Comparison of ENCODE assay signal across 8 cellular contexts in the genomic region with DNA sequence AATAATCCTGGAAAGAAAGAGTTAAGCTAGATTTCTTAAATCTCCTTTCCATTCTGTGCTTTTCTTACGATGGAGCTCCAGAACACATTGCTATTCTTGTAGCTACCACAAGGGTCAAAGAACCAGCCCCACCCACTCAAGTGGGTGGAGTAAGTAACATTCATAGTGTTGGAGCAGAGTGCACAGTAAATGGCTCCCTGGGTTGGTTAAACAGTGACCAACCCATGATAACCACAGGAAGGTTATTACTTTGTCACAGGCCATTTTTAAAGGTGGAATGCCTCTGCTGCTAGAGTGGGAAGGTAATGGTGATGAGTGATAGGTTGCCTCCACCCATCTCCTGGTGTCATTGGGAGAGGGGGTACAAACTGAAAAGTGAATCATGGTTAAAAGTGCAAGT. TPM values are rescaled to one million over a fixed set of nuclear protein-coding genes. Genes with fewer than 3 reads are reported as not detected.
DNase-seq lines count a peak whose midpoint lies in the region; ATAC-seq and TF ChIP-seq lines count a peak whose summit lies in the region.

No MANE protein-coding gene starts in this region.

- H3K4me3 ChIP-seq in upper lobe of right lung: no peak overlapping the region

- no peaks in the 10 kb centered on the region for H3K9me3 ChIP-seq in upper lobe of right lung

- in situ Hi-C loops in GM13976 (cut with MboI; ENCODE audit: low sequenced_read_pairs, unreplicated experiment): no loop called here

- intact Hi-C loops in upper lobe of right lung (cut with DNase I): no loop called here

- peaks cover 34% of the 10 kb centered on the region for H3K4me1 ChIP-seq in upper lobe of right lung

- POLR2A ChIA-PET in T-cell (lab: Charles Lee): interaction anchor here (0.7 to 1.1 kb wide), 8 partner anchors 9 to 427 kb away, joined by 3 to 6 read pairs (median 5); no protein-coding TSS in a partner anchor

- peak overlapping the region; percentile 90 to 92 for H3K27ac Mint-ChIP-seq in T-cell

- H3K36me3 ChIP-seq in upper lobe of right lung: peaks cover 100% of the 10 kb centered on the region

- H3K27ac ChIP-seq in upper lobe of right lung: no peak overlapping the region

- H3K27me3 ChIP-seq in upper lobe of right lung: no peaks in the 10 kb centered on the region

- DNase-seq in A172 (ENCODE audit: low spot score): peak; percentile 64
- peak; percentile 29 for DNase-seq in GM13976 (ENCODE audit: low spot score)
- peak in 20 of 34 experiments; percentile 6 to 40 (median 24) for DNase-seq in T-cell
- DNase-seq in glomerular visceral epithelial cell (ENCODE audit: extremely low spot score): peak; percentile 90
- no peak for DNase-seq in upper lobe of right lung
- DNase-seq in UCSD-AML1 (lab: John Stamatoyannopoulos, UW; ENCODE audit: unreplicated experiment): no peak

- no peaks in the 10 kb centered on the region for H3K27me3 Mint-ChIP-seq in T-cell

- peaks cover 65 to 72% (median 68%) of the 10 kb centered on the region in 3 donors for H3K4me1 Mint-ChIP-seq in T-cell

- CTCF ChIA-PET in T-cell (lab: Charles Lee): interaction anchor here (0.7 to 3.1 kb wide), 14 partner anchors 9 to 675 kb away, joined by 3 to 33 read pairs (median 4); a partner anchor contains a TSS

- no peaks in the 10 kb centered on the region for H3K9me3 Mint-ChIP-seq in T-cell

- ATAC-seq in HG03066 (IDR thresholded peaks at IDR 0.05; ENCODE audit: low read depth, unreplicated experiment) (peak; percentile 43), T-cell (replicated peaks in 1 of 4) (peak in 2 of 4 experiments; percentile 34 to 61), upper lobe of right lung (peak; percentile 79), GM18519 (IDR thresholded peaks at IDR 0.05; ENCODE audit: low FRiP score, unreplicated experiment) (no peak)

- TF ChIP-seq CTCF in GM13976 (IDR thresholded peaks at IDR 0.05; ENCODE audit: borderline replicate concordance, control extremely low read depth, extremely low read depth, insufficient read depth, missing control alignments) (no peak), upper lobe of right lung (IDR thresholded peaks at IDR 0.05) (peak; percentile 25)

- H3K4me3 Mint-ChIP-seq in T-cell: peak overlapping the region; percentile 39 to 70 (median 62)

- H3K36me3 Mint-ChIP-seq in T-cell: peaks cover 60% of the 10 kb centered on the region

RNA-seq across cellular contexts. Expression of a gene that starts 13.9 kb away (rescaled TPM):
- 489 and 514 TPM in 2 replicates for total RNA-seq in A172 (2014; rRNA removed; shearing (Covaris generic))
- total RNA-seq in T-cell (100 to 1,000 TPM; 347 to 487 (median 390) TPM), upper lobe of right lung (357 TPM)

RNA-seq across cellular contexts. Expression of a gene that starts 29.9 kb away (rescaled TPM):
- total RNA-seq in A172 (2014; rRNA removed; shearing (Covaris generic)): not detected in 2 replicates
- total RNA-seq in T-cell (1 to 10 TPM in 4 of 5 donors, under 1 TPM in 1; 0.89 to 2.7 (median 1.2) TPM), upper lobe of right lung (2.6 TPM)

RNA-seq across cellular contexts. Expression of a gene that starts 39.1 kb away (rescaled TPM):
- 217 and 254 TPM in 2 replicates for total RNA-seq in A172 (2014; rRNA removed; shearing (Covaris generic))
- total RNA-seq in T-cell (10 to 100 TPM; 46.2 to 71.3 (median 67.4) TPM), upper lobe of right lung (55.9 TPM)

RNA-seq across cellular contexts. Expression of a gene that starts 39.4 kb away (rescaled TPM):
- total RNA-seq in A172 (2014; rRNA removed; shearing (Covaris generic)): 68.9 and 78.6 TPM in 2 replicates
- total RNA-seq in T-cell (10 to 100 TPM; 17.4 to 33.1 (median 30.6) TPM), upper lobe of right lung (65.4 TPM)

Comparison
In these comparisons a context has a peak if more than half of its experiments do, and no peak if none do; other contexts are left out.
1. DNase-seq: peak in A172 (single experiment), GM13976 (single experiment), T-cell (20 of 34) and glomerular visceral epithelial cell (single experiment); none in upper lobe of right lung (single experiment) and UCSD-AML1 (single experiment).